8 cellular contexts compared by ENCODE assay signal in genomic region chr21:45286671-45287437, GRCh38. TPM values are rescaled to one million over a fixed set of nuclear protein-coding genes. Genes with fewer than 3 reads are reported as not detected.
DNase-seq lines count a peak whose midpoint lies in the region; ATAC-seq and TF ChIP-seq lines count a peak whose summit lies in the region.

No MANE protein-coding gene starts in this region.

- H3K9me3 Mint-ChIP-seq in activated naive CD4-positive, alpha-beta T cell treated with anti-CD3 and anti-CD28 coated beads, Interleukin-2, amount 10 ng/mL, durations not matched to agents 7 days and 5 days, result no peaks in the 10 kb centered on the region
- H3K9me3 Mint-ChIP-seq in brain, result peaks cover 0 to 2% (median 0%) of the 10 kb centered on the region in 5 experiments
- no peaks in the 10 kb centered on the region for H3K9me3 Mint-ChIP-seq in memory B cell

- no peak overlapping the region for H3K27ac Mint-ChIP-seq in activated naive CD4-positive, alpha-beta T cell treated with anti-CD3 and anti-CD28 coated beads, Interleukin-2, amount 10 ng/mL, durations not matched to agents 7 days and 5 days
- H3K27ac Mint-ChIP-seq in brain, result peak overlapping the region in 3 of 5 experiments; percentile 28 to 93 (median 67)
- no peak overlapping the region for H3K27ac Mint-ChIP-seq in memory B cell

- no peaks in the 10 kb centered on the region for H3K27me3 ChIP-seq in foreskin keratinocyte

- peaks cover 11% of the 10 kb centered on the region for H3K27me3 Mint-ChIP-seq in activated naive CD4-positive, alpha-beta T cell treated with anti-CD3 and anti-CD28 coated beads, Interleukin-2, amount 10 ng/mL, durations not matched to agents 7 days and 5 days
- no peaks in the 10 kb centered on the region for H3K27me3 Mint-ChIP-seq in brain
- H3K27me3 Mint-ChIP-seq in memory B cell, result no peaks in the 10 kb centered on the region

- DNase-seq in activated naive CD4-positive, alpha-beta T cell treated with anti-CD3 and anti-CD28 coated beads, Interleukin-2, amount 10 ng/mL, durations not matched to agents 7 days and 5 days, result no peak
- DNase-seq in activated naive CD4-positive, alpha-beta T cell (lab: John Stamatoyannopoulos, UW), result no peak
- DNase-seq in memory B cell (ENCODE audit: low spot score in 2 of 2) (no peak), ureter (ENCODE audit: low spot score) (peak; percentile 40), NCI-H146 treated with DMSO at 0.1 percent for 48 hours (lab: John Stamatoyannopoulos, UW; ENCODE audit: unreplicated experiment) (no peak), foreskin keratinocyte (no peak), medulla oblongata (ENCODE audit: extremely low spot score) (no peak)

- CTCF ChIA-PET in activated naive CD4-positive, alpha-beta T cell treated with anti-CD3 and anti-CD28 coated beads, Interleukin-2, amount 10 ng/mL, durations not matched to agents 7 days and 5 days (lab: Charles Lee), result interaction anchor here (2.0 kb wide), 1 partner anchor 148 kb away, joined by 5 read pairs; no protein-coding TSS in a partner anchor

- peaks cover 3% of the 10 kb centered on the region for H3K4me1 ChIP-seq in foreskin keratinocyte

- peaks cover 14% of the 10 kb centered on the region for H3K4me1 Mint-ChIP-seq in activated naive CD4-positive, alpha-beta T cell treated with anti-CD3 and anti-CD28 coated beads, Interleukin-2, amount 10 ng/mL, durations not matched to agents 7 days and 5 days
- H3K4me1 Mint-ChIP-seq in brain (peaks cover 42% of the 10 kb centered on the region), memory B cell (peaks cover 3% of the 10 kb centered on the region)

- H3K4me3 Mint-ChIP-seq in activated naive CD4-positive, alpha-beta T cell treated with anti-CD3 and anti-CD28 coated beads, Interleukin-2, amount 10 ng/mL, durations not matched to agents 7 days and 5 days, result peak overlapping the region; percentile 47
- H3K4me3 Mint-ChIP-seq in brain, result peak overlapping the region; percentile 82 to 90 (median 85)
- peak overlapping the region; percentile 93 for H3K4me3 Mint-ChIP-seq in memory B cell

- H3K27ac ChIP-seq in foreskin keratinocyte, result no peak overlapping the region

- ATAC-seq in memory B cell (ENCODE audit: low read depth), result no peak
- no peak for ATAC-seq in foreskin keratinocyte

- peaks cover 15% of the 10 kb centered on the region for H3K36me3 Mint-ChIP-seq in activated naive CD4-positive, alpha-beta T cell treated with anti-CD3 and anti-CD28 coated beads, Interleukin-2, amount 10 ng/mL, durations not matched to agents 7 days and 5 days
- H3K36me3 Mint-ChIP-seq in brain, result peaks cover 29% of the 10 kb centered on the region
- peaks cover 18% of the 10 kb centered on the region for H3K36me3 Mint-ChIP-seq in memory B cell

- TF ChIP-seq CTCF in brain (conservative IDR thresholded peaks at IDR 0.05), result no peak
- no peak for TF ChIP-seq CTCF in foreskin keratinocyte (conservative IDR thresholded peaks at IDR 0.05)

RNA-seq across cellular contexts. Expression of gene POFUT2, which starts 0.8 kb away (rescaled TPM):
- 11.5 TPM for polyA plus RNA-seq in brain (ENCODE audit: insufficient read depth, low read depth, low replicate concordance)
- 42.6 TPM for total RNA-seq in ureter
- total RNA-seq in foreskin keratinocyte, result 15.6 and 18.3 TPM in 2 replicates
- polyA plus RNA-seq in foreskin keratinocyte, result 12.2 and 13.3 TPM in 2 replicates

Comparison
In these comparisons a context has a peak if more than half of its experiments do, and no peak if none do; other contexts are left out.
1. H3K27ac Mint-ChIP-seq: peak in brain (3 of 5); none in activated naive CD4-positive, alpha-beta T cell treated with anti-CD3 and anti-CD28 coated beads, Interleukin-2, amount 10 ng/mL, durations not matched to agents 7 days and 5 days (single experiment) and memory B cell (single experiment).
2. Peak in every context shown above with its lines, with median percentiles within 50 percentile points of each other: H3K4me3 Mint-ChIP-seq.